8 cellular contexts compared by ENCODE assay signal in genomic region chr3:15205934-15206661, GRCh38. TPM values are rescaled to one million over a fixed set of nuclear protein-coding genes. Genes with fewer than 3 reads are reported as not detected.
DNase-seq lines count a peak whose midpoint lies in the region; ATAC-seq and TF ChIP-seq lines count a peak whose summit lies in the region.

CAPN7 (plus strand) TSS chr3:15206246; CDS start chr3:15206496, 250 bp downstream.

- CTCF ChIA-PET in HCT116 (lab: Charles Lee) = interaction anchor here (0.6 to 5.0 kb wide), 12 partner anchors 11 to 575 kb away, joined by 3 to 43 read pairs (median 3); no protein-coding TSS in a partner anchor

- no TSS peak for BruUV-seq in HCT116 (replicated peaks; lab: Mats Ljungman, UMichigan)

- peak in 2 of 3 experiments; percentile 36 to 50; a peak in 3 of 6 replicates for TF ChIP-seq CTCF in HCT116 (IDR thresholded peaks at IDR 0.05 in 2 of 3, conservative IDR thresholded peaks at IDR 0.05 in 1 of 3; ENCODE audit: borderline replicate concordance in 1 of 3, insufficient read depth in 1 of 3, low read depth in 2 of 3, low read length in 2 of 3)
- TF ChIP-seq CTCF in glutamatergic neuron (IDR thresholded peaks at IDR 0.05; ENCODE audit: partially characterized antibody, unreplicated experiment) = peak; percentile 34

- H3K9me2 ChIP-seq in HCT116 (ENCODE audit: insufficient read depth) = no peaks in the 10 kb centered on the region

- H3K36me3 ChIP-seq in HCT116 (ENCODE audit: control insufficient read depth in 1 of 2, insufficient read depth in 2 of 2, low read length in 2 of 2) (peaks cover 0 to 3% of the 10 kb centered on the region in 2 experiments; a peak in 1 of 4 replicates), urinary bladder (ENCODE audit: insufficient read depth) (no peaks in the 10 kb centered on the region)

- ATAC-seq in HCT116 = peak; percentile 93

- peak within 1 kb of the TSS; percentile 86 for H3K4me2 ChIP-seq in HCT116 (ENCODE audit: low read length)

- RAD21 ChIA-PET in HCT116 (lab: Charles Lee; ENCODE audit: low non-redundant PET in 1 of 2, low total read pairs in 2 of 2, uncharacterized antibody in 2 of 2, unreplicated experiment in 2 of 2) = interaction anchor here (0.5 to 1.1 kb wide), 3 partner anchors 29 to 98 kb away, joined by 3 read pairs; no protein-coding TSS in a partner anchor

- WGBS in urinary bladder = under 1% methylated on average over 92 of the region's 92 CpGs

- H3K4me3 Mint-ChIP-seq in glutamatergic neuron (ENCODE audit: unreplicated experiment) = peak within 1 kb of the TSS; percentile 92

- H3K4me1 Mint-ChIP-seq in glutamatergic neuron (ENCODE audit: low read depth, unreplicated experiment) = peaks cover 4% of the 10 kb centered on the region

- TF ChIP-seq RAD21 in HCT116 (IDR thresholded peaks at IDR 0.05; ENCODE audit: low read depth) = no peak

- H3K27ac ChIP-seq in HCT116 (ENCODE audit: low read depth, low read length) (peak within 1 kb of the TSS; percentile 75), urinary bladder (ENCODE audit: low read depth) (peak within 1 kb of the TSS; percentile 92)

- H4K20me1 ChIP-seq in HCT116 (ENCODE audit: insufficient read depth) = no peaks in the 10 kb centered on the region

- intact Hi-C loops in HCT116 (cut with micrococcal nuclease) = loop anchor here (10.0 kb wide), 2 partner anchors 281 to 979 kb away; no protein-coding TSS in a partner anchor
- intact Hi-C loops in posterior vena cava (cut with DNase I) = loop anchor here in 1 of 2 donors (10.0 kb wide), 1 partner anchor 199 kb away; no protein-coding TSS in a partner anchor

- peak; percentile 74 for TF ChIP-seq POLR2A in HCT116 (IDR thresholded peaks at IDR 0.05; ENCODE audit: borderline replicate concordance, extremely low read depth, insufficient read depth, insufficient read length)

- DNase-seq in GM04504 (ENCODE audit: low read depth) (peak; percentile 88), HCT116 (ENCODE audit: low read depth, low spot score) (peak; percentile 85), NCI-H460 (ENCODE audit: extremely low read depth, low read depth) (peak; percentile 86), glutamatergic neuron (peak; percentile 95), posterior vena cava (ENCODE audit: low spot score) (peak; percentile 98), OCI-M2 (lab: John Stamatoyannopoulos, UW; ENCODE audit: unreplicated experiment) (no peak)
- peak; percentile 91 for DNase-seq in activated gamma-delta T cell treated with anti-CD3 and anti-CD28 coated beads, Interleukin-2, amount 50 U/mL, for 16 hours (ENCODE audit: low read depth)

- H3K36me3 Mint-ChIP-seq in glutamatergic neuron (ENCODE audit: unreplicated experiment) = no peaks in the 10 kb centered on the region

- POLR2A ChIA-PET in HCT116 (lab: Charles Lee) = interaction anchor here (1.0 to 1.4 kb wide), 3 partner anchors 10 to 1059 kb away, joined by 3 to 5 read pairs (median 3); partner anchors contain the start of genes DPH3 and OXNAD1

- H3K4me3 ChIP-seq in HCT116 (replicated peaks in 1 of 2; ENCODE audit: low read depth in 1 of 2, low read length in 2 of 2) (peak within 1 kb of the TSS; percentile 84 to 92), urinary bladder (ENCODE audit: low read depth, low read length) (peak within 1 kb of the TSS; percentile 82)

- H3K4me1 ChIP-seq in HCT116 (ENCODE audit: control insufficient read depth in 1 of 2, insufficient read depth in 2 of 2, low read length in 2 of 2) = peaks cover 6 to 18% of the 10 kb centered on the region in 2 experiments; a peak in 3 of 4 replicates
- H3K4me1 ChIP-seq in urinary bladder (ENCODE audit: insufficient read depth) = peaks cover 2% of the 10 kb centered on the region

- H3K27ac Mint-ChIP-seq in glutamatergic neuron (ENCODE audit: unreplicated experiment) = peak within 1 kb of the TSS; percentile 93

- peak within 1 kb of the TSS; percentile 86 for H3K9ac ChIP-seq in HCT116 (ENCODE audit: low read length)

- H3K9me3 Mint-ChIP-seq in glutamatergic neuron (ENCODE audit: unreplicated experiment) = no peaks in the 10 kb centered on the region

- no peaks in the 10 kb centered on the region for H3K9me3 ChIP-seq in HCT116 (ENCODE audit: control insufficient read depth in 1 of 2, insufficient read depth in 1 of 2, low read depth in 1 of 2, low read length in 2 of 2)

- peaks cover 42% of the 10 kb centered on the region for H3K79me2 ChIP-seq in HCT116 (ENCODE audit: insufficient read depth, low read length)

- no peaks in the 10 kb centered on the region for H3K27me3 ChIP-seq in HCT116 (ENCODE audit: insufficient read depth, low read length)

- H3K27me3 Mint-ChIP-seq in glutamatergic neuron (ENCODE audit: unreplicated experiment) = peaks cover 2% of the 10 kb centered on the region

- peak within 1 kb of the TSS; percentile 96 for H2AFZ ChIP-seq in HCT116 (ENCODE audit: low read depth, low read length, poor library complexity, severe bottlenecking)

TF ChIP-seq in HCT116, 20 proteins besides CTCF, POLR2A, EP300 and RAD21:
- TF ChIP-seq MAX (IDR thresholded peaks at IDR 0.05) (peak; percentile 97), FOSL1 (IDR thresholded peaks at IDR 0.05; ENCODE audit: low read depth) (no peak), CBX3 (IDR thresholded peaks at IDR 0.05; ENCODE audit: low read depth) (peak; percentile 87), ZBTB33 (IDR thresholded peaks at IDR 0.05; ENCODE audit: extremely low read depth, insufficient replicate concordance, low read length) (peak; percentile 89), POLR2AphosphoS5 (IDR thresholded peaks at IDR 0.05; ENCODE audit: low read depth, low read length) (peak; percentile 89), ZFX (IDR thresholded peaks at IDR 0.05) (peak; percentile 99), EGR1 (IDR thresholded peaks at IDR 0.05; ENCODE audit: low read depth) (peak; percentile 92), EZH2phosphoT487 (IDR thresholded peaks at IDR 0.05; ENCODE audit: borderline replicate concordance) (no peak), SIN3A (IDR thresholded peaks at IDR 0.05; ENCODE audit: low read depth) (peak; percentile 77), TCF7L2 (IDR thresholded peaks at IDR 0.05; ENCODE audit: borderline replicate concordance, extremely low read depth, insufficient read depth, insufficient read length) (peak; percentile 78), SP1 (IDR thresholded peaks at IDR 0.05; ENCODE audit: low read depth) (peak; percentile 52), CEBPB (IDR thresholded peaks at IDR 0.05; ENCODE audit: low read depth) (no peak), SRF (IDR thresholded peaks at IDR 0.05; ENCODE audit: low read depth) (no peak)

RNA-seq across cellular contexts. Expression of gene CAPN7, which starts in this region (rescaled TPM):
- total RNA-seq in HCT116 (2021; ENCODE audit: unreplicated experiment) (27.7 TPM), glutamatergic neuron (ENCODE audit: unreplicated experiment) (30.2 TPM), posterior vena cava (10 to 100 TPM; 28.4 to 39.5 TPM), urinary bladder (87.7 TPM)
- 9.7 and 11.2 TPM in 2 replicates for polyA plus RNA-seq in HCT116 (2012)
- total RNA-seq in NCI-H460 (2014; rRNA removed; shearing (Covaris generic)) = 25.1 and 30.3 TPM in 2 replicates
- 20.8 and 25.9 TPM in 2 replicates for polyA plus RNA-seq in NCI-H460 (2014; cell fraction: nucleus; rRNA removed)
- polyA plus RNA-seq in urinary bladder = 25.1 TPM
